22 cellular contexts compared by ENCODE assay signal in the genomic region with DNA sequence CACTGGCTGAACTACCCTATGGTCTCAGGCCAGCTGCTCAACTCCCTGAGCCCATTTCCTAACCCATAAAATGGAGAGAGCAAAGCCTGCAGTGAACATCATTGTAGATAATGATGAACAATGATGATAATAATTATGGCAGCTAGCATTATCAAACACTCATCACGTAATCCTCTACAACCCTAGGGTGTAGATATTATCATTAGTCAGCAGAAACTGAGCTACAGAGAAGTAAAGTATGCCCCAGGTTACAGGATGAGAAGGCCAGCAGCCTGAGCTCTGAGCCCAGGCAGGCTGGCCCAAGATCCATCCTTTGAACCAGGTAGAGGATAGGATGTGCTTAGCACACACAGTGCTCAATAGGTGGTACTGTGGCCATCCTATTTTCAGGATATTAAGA. TPM values are rescaled to one million over a fixed set of nuclear protein-coding genes. Genes with fewer than 3 reads are reported as not detected.
A peak's percentile ranks its signal among the peaks of the same experiment; 100 is the strongest.
DNase-seq lines count a peak whose midpoint lies in the region; ATAC-seq, FAIRE-seq and TF ChIP-seq lines count a peak whose summit lies in the region.
"Had no signal": no experiment of that assay in that cellular context is flagged by ENCODE, and none has a peak within 500 bp of the region (broad histone marks: within the 10 kb centered on the region; RNA-seq: fewer than 3 reads in every experiment).

No MANE protein-coding gene starts in this region.

- ATAC-seq in activated CD8-positive, alpha-beta memory T cell treated with anti-CD3 and anti-CD28 coated beads, Interleukin-2, amount 10 ng/mL, durations not matched to agents 7 days and 5 days = peak; percentile 12
- ATAC-seq in Right ventricle myocardium inferior = no peak
- ATAC-seq: GM12878, GM23338 had no signal

- H3K36me3 ChIP-seq in H1 (ENCODE audit: control insufficient read depth in 2 of 4, insufficient read depth in 4 of 4, low read length in 3 of 4) = no peaks in the 10 kb centered on the region

- H2BK120ac ChIP-seq in H1 (replicated peaks; ENCODE audit: low read depth, low read length) = no peak overlapping the region

- no peaks in the 10 kb centered on the region for H3K27me3 Mint-ChIP-seq in activated CD8-positive, alpha-beta memory T cell treated with anti-CD3 and anti-CD28 coated beads, Interleukin-2, amount 10 ng/mL, durations not matched to agents 7 days and 5 days
- H3K27me3 Mint-ChIP-seq: CD4-positive, alpha-beta memory T cell had no signal

- H2BK12ac ChIP-seq in H1 (ENCODE audit: low read depth, low read length) = no peak overlapping the region

- no peak overlapping the region for H3K4ac ChIP-seq in H1 (replicated peaks; ENCODE audit: insufficient read length, low read depth, low read length)

- no peak overlapping the region for H4K5ac ChIP-seq in H1 (ENCODE audit: insufficient read length, low read depth, low read length)

- H3K9ac ChIP-seq in H1 (replicated peaks in 1 of 4; ENCODE audit: extremely low read depth in 1 of 4, low read depth in 3 of 4, low read length in 3 of 4) = no peak overlapping the region

- H2BK15ac ChIP-seq in H1 (ENCODE audit: low read length) = no peak overlapping the region

- no peaks in the 10 kb centered on the region for H3K27me3 ChIP-seq in H1 (replicated peaks in 1 of 4; ENCODE audit: control insufficient read depth in 3 of 4, extremely low read depth in 1 of 4, insufficient read depth in 3 of 4, low read length in 3 of 4)

- TF ChIP-seq CTCF in H1 (IDR thresholded peaks at IDR 0.05; ENCODE audit: control extremely low read depth in 1 of 3, insufficient read depth in 1 of 3, low read depth in 1 of 3, low read length in 3 of 3) = no peak

- no peaks in the 10 kb centered on the region for H3K79me1 ChIP-seq in H1 (ENCODE audit: low read depth, low read length)

- H4K91ac ChIP-seq in H1 (replicated peaks; ENCODE audit: insufficient read length, low read length) = no peak overlapping the region

- no peaks in the 10 kb centered on the region for H4K20me1 ChIP-seq in H1 (replicated peaks in 1 of 2; ENCODE audit: control insufficient read depth in 1 of 2, insufficient read depth in 2 of 2, low read length in 2 of 2)

- no peak overlapping the region for H3K23ac ChIP-seq in H1 (ENCODE audit: insufficient read length)

- no peak overlapping the region for H3K4me3 Mint-ChIP-seq in activated CD8-positive, alpha-beta memory T cell treated with anti-CD3 and anti-CD28 coated beads, Interleukin-2, amount 10 ng/mL, durations not matched to agents 7 days and 5 days
- H3K4me3 Mint-ChIP-seq: CD4-positive, alpha-beta memory T cell; GM23338 had no signal

- no peak overlapping the region for H3K4me3 ChIP-seq in H1 (ENCODE audit: extremely low read depth in 1 of 4, insufficient read depth in 2 of 4, low read depth in 3 of 4, low read length in 4 of 4)
- H3K4me3 ChIP-seq: GM12878, GM23338 had no signal

- 100% methylated on average over 1 of the region's 1 CpG; no CpG with 5 or more reads in 1 of the 2 experiments for WGBS in H1 (ENCODE audit: extremely low coverage in 1 of 2, insufficient coverage in 1 of 2, insufficient read length in 1 of 2, insufficient replicate concordance in 2 of 2, low coverage in 1 of 2, low lambda C conversion rate in 2 of 2, missing lambda C conversion rate in 1 of 2), 2 experiments

- no peak for TF ChIP-seq RAD21 in H1 (IDR thresholded peaks at IDR 0.05 in 1 of 2, conservative IDR thresholded peaks at IDR 0.05 in 1 of 2; ENCODE audit: low read depth in 2 of 2, low read length in 2 of 2)

- intact Hi-C loops in Right ventricle myocardium inferior (cut with DNase I) = no loop called here

- no peak for DNase-seq in activated CD8-positive, alpha-beta memory T cell treated with anti-CD3 and anti-CD28 coated beads, Interleukin-2, amount 10 ng/mL, durations not matched to agents 7 days and 5 days
- no peak for DNase-seq in activated CD8-positive, alpha-beta memory T cell treated with anti-CD3 and anti-CD28 coated beads for 24 hours
- DNase-seq in GM12892 (ENCODE audit: insufficient read length) (no peak), H1 (ENCODE audit: low read depth in 1 of 2, low spot score in 2 of 2) (no peak), cerebellar nuclear complex (lab: John Stamatoyannopoulos, UW) (no peak), Right ventricle myocardium inferior (ENCODE audit: missing footprints) (no peak)
- DNase-seq: 8988T; C1 segment of cervical spinal cord; Calu3; CD4-positive, alpha-beta memory T cell; COR-L47; DMS153; DMS79; EL; GDM1; HCEC 1CT had no signal

- no peaks in the 10 kb centered on the region for H3K23me2 ChIP-seq in H1 (ENCODE audit: low read depth, low read length)

- TF ChIP-seq POLR2A in GM12892 (IDR thresholded peaks at IDR 0.05; ENCODE audit: low read depth, low read length) = no peak
- TF ChIP-seq POLR2A in H1 (IDR thresholded peaks at IDR 0.05; ENCODE audit: control extremely low read depth in 1 of 2, low read depth in 2 of 2, low read length in 2 of 2) = no peak

- no peaks in the 10 kb centered on the region for H3K36me3 Mint-ChIP-seq in activated CD8-positive, alpha-beta memory T cell treated with anti-CD3 and anti-CD28 coated beads, Interleukin-2, amount 10 ng/mL, durations not matched to agents 7 days and 5 days

- no peak overlapping the region for H2AK5ac ChIP-seq in H1 (ENCODE audit: low read depth, low read length)

- FAIRE-seq in GM12892 (lab: Jason Lieb, UNC) = peak; percentile 30
- no peak for FAIRE-seq in H1 (lab: Jason Lieb, UNC)
- FAIRE-seq: GM12878, GM18507, H54 had no signal

- no peak overlapping the region for H3K27ac ChIP-seq in H1 (ENCODE audit: low read depth, low read length)

- H3K14ac ChIP-seq in H1 (ENCODE audit: insufficient read length) = no peak overlapping the region

- no peaks in the 10 kb centered on the region for H3K4me1 ChIP-seq in H1 (replicated peaks in 1 of 4; ENCODE audit: control insufficient read depth in 3 of 4, insufficient read depth in 4 of 4, low read length in 3 of 4)

- no peak overlapping the region for H2BK20ac ChIP-seq in H1 (ENCODE audit: low read length)

- H3K4me2 ChIP-seq in H1 (ENCODE audit: insufficient read depth in 1 of 2, low read depth in 2 of 2, low read length in 2 of 2) = no peak overlapping the region
- H3K4me2 ChIP-seq: GM23338 had no signal

- H4K8ac ChIP-seq in H1 (ENCODE audit: extremely low read depth, insufficient read depth, low read length) = no peak overlapping the region

- H3K56ac ChIP-seq in H1 (replicated peaks; ENCODE audit: insufficient read length, low read depth, low read length) = no peak overlapping the region

- no peaks in the 10 kb centered on the region for H3K79me2 ChIP-seq in H1 (ENCODE audit: control insufficient read depth in 1 of 2, insufficient read depth in 2 of 2, low read length in 2 of 2)

- H3K9me3 ChIP-seq in H1 (ENCODE audit: insufficient read depth in 2 of 2, low read depth in 1 of 2, low read length in 1 of 2) = no peaks in the 10 kb centered on the region

- H3K4me1 Mint-ChIP-seq in activated CD8-positive, alpha-beta memory T cell treated with anti-CD3 and anti-CD28 coated beads, Interleukin-2, amount 10 ng/mL, durations not matched to agents 7 days and 5 days = no peaks in the 10 kb centered on the region
- H3K4me1 Mint-ChIP-seq: CD4-positive, alpha-beta memory T cell; GM23338 had no signal

- no peak for TF ChIP-seq EP300 in H1 (IDR thresholded peaks at IDR 0.05; ENCODE audit: borderline replicate concordance in 1 of 2, low read depth in 2 of 2, low read length in 2 of 2)

- H3K18ac ChIP-seq in H1 (ENCODE audit: extremely low read depth, low read length) = no peak overlapping the region

- H3K9me3 Mint-ChIP-seq in activated CD8-positive, alpha-beta memory T cell treated with anti-CD3 and anti-CD28 coated beads, Interleukin-2, amount 10 ng/mL, durations not matched to agents 7 days and 5 days (ENCODE audit: low read depth) = no peaks in the 10 kb centered on the region
- H3K9me3 Mint-ChIP-seq: CD4-positive, alpha-beta memory T cell; GM23338 had no signal

- H2AFZ ChIP-seq in H1 (ENCODE audit: low read length) = no peak overlapping the region
- H2AFZ ChIP-seq: GM23338 had no signal

- H2BK5ac ChIP-seq in H1 (ENCODE audit: low read depth, low read length) = no peak overlapping the region

- no peak overlapping the region for H3K27ac Mint-ChIP-seq in activated CD8-positive, alpha-beta memory T cell treated with anti-CD3 and anti-CD28 coated beads, Interleukin-2, amount 10 ng/mL, durations not matched to agents 7 days and 5 days
- H3K27ac Mint-ChIP-seq: GM23338 had no signal

- CTCF ChIA-PET in activated CD8-positive, alpha-beta memory T cell treated with anti-CD3 and anti-CD28 coated beads, Interleukin-2, amount 10 ng/mL, durations not matched to agents 7 days and 5 days (lab: Charles Lee) = no interaction called here
- CTCF ChIA-PET in H1 (lab: Charles Lee; ENCODE audit: partially characterized antibody) = no interaction called here

- POLR2A ChIA-PET in H1 (lab: Charles Lee; ENCODE audit: partially characterized antibody) = no interaction called here

TF ChIP-seq in H1, 55 proteins besides CTCF, POLR2A, EP300 and RAD21:
- 0 out of 2 replicates have a peak, but pooled peaks have one; percentile 20 for TF ChIP-seq MAFK (IDR thresholded peaks at IDR 0.05; ENCODE audit: low read depth, low read length)
- no peak for TF ChIP-seq CHD2 (IDR thresholded peaks at IDR 0.05; ENCODE audit: low read length)

RNA-seq across cellular contexts. Expression of a gene that starts 43.2 kb away (rescaled TPM):
- under 1 TPM in 1 of 2 experiments, not detected in 1; 0.45 TPM for total RNA-seq in activated CD8-positive, alpha-beta memory T cell treated with anti-CD3 and anti-CD28 coated beads, Interleukin-2, amount 10 ng/mL, durations not matched to agents 7 days and 5 days
- 0.36 TPM for polyA plus RNA-seq in GM12892 (2012; ENCODE audit: missing spikeins)
- total RNA-seq in H1 (2021; fragmentation: NEBNext Ultra II Directional; extraction: Animal tissue kit (Norgen Biotek cat#: 25700)) = not detected in 2 replicates
- polyA plus RNA-seq in H1 (2011; rRNA removed) = 0.03 TPM in 2 replicates
- polyA plus RNA-seq in H1 (2011; cell fraction: cytosol; rRNA removed) = not detected
- 0.58 TPM for polyA plus RNA-seq in H1 (2011; cell fraction: nucleus; rRNA removed)
- not detected in 4 replicates for polyA plus RNA-seq in H1 (2012, experiment 1 of 2)
- polyA plus RNA-seq in H1 (2012, experiment 2 of 2) = not detected
- not detected for polyA plus RNA-seq in H1 (2013, experiment 1 of 2)
- not detected for polyA plus RNA-seq in H1 (2013, experiment 2 of 2)
- polyA minus RNA-seq in H1 (2011; rRNA and poly(A)+ RNA removed) = 0.19 TPM in 1 of 2 replicates, not detected in the other
- polyA minus RNA-seq in H1 (2011; cell fraction: cytosol; rRNA and poly(A)+ RNA removed) = not detected
- not detected for polyA minus RNA-seq in H1 (2011; cell fraction: nucleus; rRNA and poly(A)+ RNA removed)
- total RNA-seq in Right ventricle myocardium inferior = not detected
- total RNA-seq: A673, Calu3, GM23338 had no signal
- polyA plus RNA-seq: BJ had no signal
